Comparison of ENCODE assay signal across 11 cellular contexts in the genomic region with DNA sequence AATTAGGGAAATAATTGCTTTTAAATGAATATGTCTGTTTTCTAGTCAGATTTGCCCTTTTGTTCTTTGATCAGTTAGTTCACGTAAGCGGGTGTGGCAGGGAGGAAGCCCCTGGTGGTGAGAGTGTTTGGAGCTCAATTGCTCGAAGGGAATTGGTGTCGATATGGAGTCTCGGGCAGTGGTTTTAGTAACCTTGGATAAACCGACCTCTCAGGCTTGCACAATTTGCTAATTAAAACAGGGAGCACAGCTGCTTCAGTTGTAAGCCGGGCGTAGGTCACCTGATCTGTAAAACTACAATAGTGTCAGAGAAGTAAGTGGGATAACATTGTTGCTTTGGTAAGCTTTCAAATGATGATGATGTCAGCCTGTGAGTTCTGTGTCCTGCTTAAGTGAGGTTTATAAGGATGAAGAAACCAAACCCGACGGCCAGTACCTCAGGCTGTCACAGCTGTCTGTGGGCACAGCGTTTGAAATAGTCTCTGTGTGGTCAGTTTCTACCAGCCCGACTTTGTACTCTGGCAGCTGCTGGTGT. TPM values are rescaled to one million over a fixed set of nuclear protein-coding genes. Genes with fewer than 3 reads are reported as not detected.
DNase-seq lines count a peak whose midpoint lies in the region; ATAC-seq, FAIRE-seq and TF ChIP-seq lines count a peak whose summit lies in the region.
"Had no signal": no experiment of that assay in that cellular context is flagged by ENCODE, and none has a peak within 500 bp of the region (broad histone marks: within the 10 kb centered on the region; RNA-seq: fewer than 3 reads in every experiment).

No MANE protein-coding gene starts in this region.

- H3K27me3 ChIP-seq in SJCRH30: no peaks in the 10 kb centered on the region
- H3K27me3 ChIP-seq in left ventricle myocardium inferior (ENCODE audit: low read depth): no peaks in the 10 kb centered on the region
- H3K27me3 ChIP-seq in skeletal muscle satellite cell (ENCODE audit: control insufficient read depth, insufficient read depth, low read length): no peaks in the 10 kb centered on the region
- H3K27me3 ChIP-seq: body of pancreas had no signal

- H3K4me3 Mint-ChIP-seq in activated T-cell treated with anti-CD3 and anti-CD28 coated beads, Interleukin-2, amount 50 U/mL, for 4 hours: no peak overlapping the region
- H3K4me3 Mint-ChIP-seq: activated CD4-positive, alpha-beta memory T cell treated with anti-CD3 and anti-CD28 coated beads, Interleukin-2, amount 10 ng/mL, durations not matched to agents 7 days and 5 days had no signal

- H3K9me3 ChIP-seq in SJCRH30 (replicated peaks) (no peaks in the 10 kb centered on the region), left ventricle myocardium inferior (replicated peaks) (no peaks in the 10 kb centered on the region), skeletal muscle satellite cell (replicated peaks; ENCODE audit: low read length) (no peaks in the 10 kb centered on the region)
- H3K9me3 ChIP-seq: body of pancreas had no signal

- peak overlapping the region; percentile 13 for H3K4me2 ChIP-seq in skeletal muscle satellite cell (ENCODE audit: low read length)

- intact Hi-C loops in left ventricle myocardium inferior (cut with micrococcal nuclease): no loop called here

- no peaks in the 10 kb centered on the region for H3K9me3 Mint-ChIP-seq in activated T-cell treated with anti-CD3 and anti-CD28 coated beads, Interleukin-2, amount 50 U/mL, for 4 hours
- H3K9me3 Mint-ChIP-seq: activated CD4-positive, alpha-beta memory T cell treated with anti-CD3 and anti-CD28 coated beads, Interleukin-2, amount 10 ng/mL, durations not matched to agents 7 days and 5 days had no signal

- peaks cover 5% of the 10 kb centered on the region; the same call in 1 of the 2 replicates for H3K36me3 ChIP-seq in SJCRH30
- no peaks in the 10 kb centered on the region for H3K36me3 ChIP-seq in left ventricle myocardium inferior
- peaks cover 4% of the 10 kb centered on the region for H3K36me3 ChIP-seq in skeletal muscle satellite cell (ENCODE audit: insufficient read depth, low read length)

- H3K4me3 ChIP-seq in SJCRH30 (peak overlapping the region; percentile 2; the same call in 1 of the 2 replicates), left ventricle myocardium inferior (no peak overlapping the region), skeletal muscle satellite cell (ENCODE audit: low read length) (no peak overlapping the region)
- H3K4me3 ChIP-seq: body of pancreas had no signal

- peaks cover 5% of the 10 kb centered on the region for H3K36me3 Mint-ChIP-seq in activated T-cell treated with anti-CD3 and anti-CD28 coated beads, Interleukin-2, amount 50 U/mL, for 4 hours (ENCODE audit: insufficient read depth)

- ATAC-seq in activated T-cell treated with anti-CD3 and anti-CD28 coated beads, Interleukin-2, amount 50 U/mL, for 4 hours: no peak
- ATAC-seq: body of pancreas had no signal

- H3K27ac ChIP-seq in SJCRH30: peak overlapping the region; percentile 65
- H3K27ac ChIP-seq in left ventricle myocardium inferior (replicated peaks): peak overlapping the region; percentile 65

- TF ChIP-seq CTCF in left ventricle myocardium inferior (IDR thresholded peaks at IDR 0.05; ENCODE audit: borderline replicate concordance): peak; percentile 36

- H3K4me1 ChIP-seq in SJCRH30 (peaks cover 32% of the 10 kb centered on the region), left ventricle myocardium inferior (peaks cover 45% of the 10 kb centered on the region), skeletal muscle satellite cell (ENCODE audit: control insufficient read depth, insufficient read depth, low read length) (peaks cover 27% of the 10 kb centered on the region)

- H3K9ac ChIP-seq in skeletal muscle satellite cell (ENCODE audit: low read depth, low read length): no peak overlapping the region

- FAIRE-seq in GM19239 (lab: Jason Lieb, UNC): no peak
- FAIRE-seq: islet of Langerhans had no signal

- H3K27me3 Mint-ChIP-seq in activated T-cell treated with anti-CD3 and anti-CD28 coated beads, Interleukin-2, amount 50 U/mL, for 4 hours (ENCODE audit: low read depth): no peaks in the 10 kb centered on the region
- H3K27me3 Mint-ChIP-seq: activated CD4-positive, alpha-beta memory T cell treated with anti-CD3 and anti-CD28 coated beads, Interleukin-2, amount 10 ng/mL, durations not matched to agents 7 days and 5 days had no signal

- H3K4me1 Mint-ChIP-seq in activated T-cell treated with anti-CD3 and anti-CD28 coated beads, Interleukin-2, amount 50 U/mL, for 4 hours (ENCODE audit: low read depth): no peaks in the 10 kb centered on the region
- H3K4me1 Mint-ChIP-seq: activated CD4-positive, alpha-beta memory T cell treated with anti-CD3 and anti-CD28 coated beads, Interleukin-2, amount 10 ng/mL, durations not matched to agents 7 days and 5 days had no signal

- DNase-seq in HuH-7 (ENCODE audit: low spot score): peak; percentile 64
- peak; percentile 96 to 99 for DNase-seq in SJCRH30
- no peak for DNase-seq in left ventricle myocardium inferior
- DNase-seq in GM19239 (ENCODE audit: insufficient read length, low spot score): no peak
- DNase-seq in activated T-cell treated with anti-CD3 and anti-CD28 coated beads, Interleukin-2, amount 50 U/mL, for 4 hours: no peak
- DNase-seq in T-helper 9 cell: no peak
- DNase-seq in NK-92 treated with Interleukin-12 subunit alpha and Interleukin-12 subunit beta, amount 100 ng/mL, for 24 hours (lab: John Stamatoyannopoulos, UW): no peak
- DNase-seq: activated CD4-positive, alpha-beta memory T cell treated with anti-CD3 and anti-CD28 coated beads, Interleukin-2, amount 10 ng/mL, durations not matched to agents 7 days and 5 days; body of pancreas had no signal

RNA-seq across cellular contexts. Expression of a gene that starts 2.9 kb away (rescaled TPM):
- not detected in 2 replicates for total RNA-seq in SJCRH30 (2014; rRNA removed; shearing (Covaris generic))
- total RNA-seq in left ventricle myocardium inferior: not detected
- total RNA-seq in skeletal muscle satellite cell (2012; rRNA removed): not detected in 2 replicates
- total RNA-seq in activated T-cell treated with anti-CD3 and anti-CD28 coated beads, Interleukin-2, amount 50 U/mL, for 4 hours: not detected
- total RNA-seq: activated CD4-positive, alpha-beta memory T cell treated with anti-CD3 and anti-CD28 coated beads, Interleukin-2, amount 10 ng/mL, durations not matched to agents 7 days and 5 days; body of pancreas had no signal

Comparison
In these comparisons a context has a peak if more than half of its experiments do, and no peak if none do; other contexts are left out.
1. DNase-seq: peak in HuH-7 (single experiment) and SJCRH30 (2 of 2); none in left ventricle myocardium inferior (single experiment), GM19239 (single experiment), activated T-cell treated with anti-CD3 and anti-CD28 coated beads, Interleukin-2, amount 50 U/mL, for 4 hours (single experiment), T-helper 9 cell (single experiment) and NK-92 treated with Interleukin-12 subunit alpha and Interleukin-12 subunit beta, amount 100 ng/mL, for 24 hours (single experiment).